ENCODE assay signal across 18 cellular contexts in genomic region chr2:214014551-214015230, GRCh38.
DNase-seq lines count a peak whose midpoint lies in the region; ATAC-seq, FAIRE-seq and TF ChIP-seq lines count a peak whose summit lies in the region.
"Had no signal": no experiment of that assay in that cellular context is flagged by ENCODE, and none has a peak within 500 bp of the region (broad histone marks: within the 10 kb centered on the region; RNA-seq: fewer than 3 reads in every experiment).

No MANE protein-coding gene starts in this region.

- no peaks in the 10 kb centered on the region for H3K79me2 ChIP-seq in PC-3 (ENCODE audit: low read length)

- TF ChIP-seq CTCF in D721Med (IDR thresholded peaks at IDR 0.05; ENCODE audit: insufficient read depth, missing control alignments) (no peak), IMR-90 (conservative IDR thresholded peaks at IDR 0.05; ENCODE audit: low read depth, low read length) (no peak), PC-3 (conservative IDR thresholded peaks at IDR 0.05; ENCODE audit: low read depth, low read length) (no peak), foreskin keratinocyte (conservative IDR thresholded peaks at IDR 0.05) (no peak)

- POLR2A ChIA-PET in IMR-90 (lab: Charles Lee; ENCODE audit: unreplicated experiment) = no interaction called here
- POLR2A ChIA-PET in PC-3 (lab: Charles Lee; ENCODE audit: unreplicated experiment) = no interaction called here
- POLR2A ChIA-PET in naive thymus-derived CD4-positive, alpha-beta T cell (lab: Charles Lee) = no interaction called here

- TF ChIP-seq RAD21 in IMR-90 (IDR thresholded peaks at IDR 0.05; ENCODE audit: low read length) = no peak

- 95% methylated on average over 3 of the region's 7 CpGs; no CpG with 5 or more reads in 1 of the 2 experiments for WGBS in IMR-90 (ENCODE audit: extremely low coverage in 2 of 2, insufficient read length in 1 of 2), 2 experiments

- H3K36me3 ChIP-seq in IMR-90 (ENCODE audit: control insufficient read depth, insufficient read depth, low read length) (no peaks in the 10 kb centered on the region), PC-3 (ENCODE audit: low read depth, low read length) (no peaks in the 10 kb centered on the region)
- no peaks in the 10 kb centered on the region for H3K36me3 ChIP-seq in naive thymus-derived CD4-positive, alpha-beta T cell (ENCODE audit: control insufficient read depth in 2 of 3, insufficient read depth in 3 of 3, low read length in 3 of 3)
- H3K36me3 ChIP-seq: BLaER1 treated with 17β-estradiol and CSF1 and Interleukin-3, amounts not matched to agents 10 nM and 100 nM had no signal

- peaks cover 12% of the 10 kb centered on the region for H3F3A ChIP-seq in PC-3 (ENCODE audit: low read length, unreplicated experiment)

- no peak overlapping the region for H3K4me3 Mint-ChIP-seq in naive thymus-derived CD4-positive, alpha-beta T cell
- no peak overlapping the region for H3K4me3 Mint-ChIP-seq in activated CD4-positive, alpha-beta T cell treated with anti-CD3 and anti-CD28 coated beads, Interleukin-2, amount 10 ng/mL, durations not matched to agents 24 days and 14 days
- H3K4me3 Mint-ChIP-seq: CD4-positive, CD25-positive, alpha-beta regulatory T cell had no signal

- H2BK20ac ChIP-seq in IMR-90 (ENCODE audit: low read depth, low read length) = no peak overlapping the region

- ATAC-seq in IMR-90 (ENCODE audit: low read depth) (no peak), PC-3 (no peak), foreskin keratinocyte (peak; percentile 38), SK-N-SH treated with all-trans-retinoic acid at 6 μM for 48 hours (no peak)
- no peak for ATAC-seq in naive thymus-derived CD4-positive, alpha-beta T cell
- ATAC-seq: HCT116 had no signal

- H3K27ac Mint-ChIP-seq in naive thymus-derived CD4-positive, alpha-beta T cell = no peak overlapping the region
- no peak overlapping the region for H3K27ac Mint-ChIP-seq in activated CD4-positive, alpha-beta T cell treated with anti-CD3 and anti-CD28 coated beads, Interleukin-2, amount 10 ng/mL, durations not matched to agents 24 days and 14 days
- H3K27ac Mint-ChIP-seq: CD4-positive, CD25-positive, alpha-beta regulatory T cell had no signal

- H3K9ac ChIP-seq in IMR-90 (ENCODE audit: low read depth, low read length) = no peak overlapping the region
- H3K9ac ChIP-seq in PC-3 (ENCODE audit: low read length) = no peak overlapping the region
- H3K9ac ChIP-seq: BLaER1 treated with 17β-estradiol and CSF1 and Interleukin-3, amounts not matched to agents 10 nM and 100 nM had no signal

- dilution Hi-C loops in IMR-90 (cut with HindIII; ENCODE audit: low sequenced_read_pairs, unreplicated experiment) = no loop called here

- H3K9me3 Mint-ChIP-seq in naive thymus-derived CD4-positive, alpha-beta T cell = peaks cover 0 to 8% (median 0%) of the 10 kb centered on the region in 11 donors
- H3K9me3 Mint-ChIP-seq in activated CD4-positive, alpha-beta T cell treated with anti-CD3 and anti-CD28 coated beads, Interleukin-2, amount 10 ng/mL, durations not matched to agents 24 days and 14 days = no peaks in the 10 kb centered on the region

- no peak overlapping the region for H2AK9ac ChIP-seq in IMR-90 (replicated peaks; ENCODE audit: low read depth, low read length, poor library complexity)

- H3K27me3 ChIP-seq in IMR-90 (ENCODE audit: control insufficient read depth, insufficient read depth, low read length) = no peaks in the 10 kb centered on the region
- H3K27me3 ChIP-seq in PC-3 (ENCODE audit: low read length) = no peaks in the 10 kb centered on the region
- H3K27me3 ChIP-seq in foreskin keratinocyte = no peaks in the 10 kb centered on the region
- H3K27me3 ChIP-seq in naive thymus-derived CD4-positive, alpha-beta T cell (ENCODE audit: control insufficient read depth in 2 of 2, insufficient read depth in 2 of 2, low read length in 2 of 2) = no peaks in the 10 kb centered on the region
- H3K27me3 ChIP-seq: BLaER1 treated with 17β-estradiol and CSF1 and Interleukin-3, amounts not matched to agents 10 nM and 100 nM had no signal

- H3K4me1 ChIP-seq in IMR-90 (ENCODE audit: control insufficient read depth, insufficient read depth, low read length) (peaks cover 3% of the 10 kb centered on the region; the same call in 1 of the 2 replicates), PC-3 (ENCODE audit: insufficient read depth, low read length) (peaks cover 16% of the 10 kb centered on the region), foreskin keratinocyte (peaks cover 9% of the 10 kb centered on the region)
- H3K4me1 ChIP-seq in naive thymus-derived CD4-positive, alpha-beta T cell (ENCODE audit: control insufficient read depth in 2 of 2, insufficient read depth in 2 of 2, low read length in 2 of 2) = no peaks in the 10 kb centered on the region

- no peaks in the 10 kb centered on the region for H3K9me1 ChIP-seq in IMR-90 (ENCODE audit: insufficient read depth, low read length)

- H4K20me1 ChIP-seq in IMR-90 (ENCODE audit: insufficient read depth, low read length) (no peaks in the 10 kb centered on the region), PC-3 (ENCODE audit: low read length) (no peaks in the 10 kb centered on the region)
- H4K20me1 ChIP-seq: BLaER1 treated with 17β-estradiol and CSF1 and Interleukin-3, amounts not matched to agents 10 nM and 100 nM had no signal

- no peak overlapping the region for H3K14ac ChIP-seq in IMR-90 (replicated peaks; ENCODE audit: low read depth, low read length)

- CTCF ChIA-PET in IMR-90 (lab: Yijun Ruan, JAX) = no interaction called here
- CTCF ChIA-PET in PC-3 (lab: Charles Lee) = no interaction called here
- CTCF ChIA-PET in naive thymus-derived CD4-positive, alpha-beta T cell (lab: Charles Lee) = no interaction called here

- H3K27me3 Mint-ChIP-seq in naive thymus-derived CD4-positive, alpha-beta T cell = peaks cover 0 to 5% (median 0%) of the 10 kb centered on the region in 5 donors
- no peaks in the 10 kb centered on the region for H3K27me3 Mint-ChIP-seq in activated CD4-positive, alpha-beta T cell treated with anti-CD3 and anti-CD28 coated beads, Interleukin-2, amount 10 ng/mL, durations not matched to agents 24 days and 14 days
- H3K27me3 Mint-ChIP-seq: CD4-positive, CD25-positive, alpha-beta regulatory T cell had no signal

- intact Hi-C loops in IMR-90 (cut with micrococcal nuclease) = loop anchor here (5.0 kb wide), 1 partner anchor 202 kb away; no protein-coding TSS in a partner anchor
- intact Hi-C loops in PC-3 (cut with micrococcal nuclease) = no loop called here
- intact Hi-C loops in naive thymus-derived CD4-positive, alpha-beta T cell (cut with micrococcal nuclease) = no loop called here
- intact Hi-C loops in activated CD4-positive, alpha-beta T cell treated with anti-CD3 and anti-CD28 coated beads, Interleukin-2, amount 10 ng/mL, durations not matched to agents 24 days and 14 days (cut with micrococcal nuclease) = no loop called here

- H3K9me2 ChIP-seq in PC-3 (replicated peaks; ENCODE audit: low read length) = no peaks in the 10 kb centered on the region

- no peaks in the 10 kb centered on the region for H3K79me1 ChIP-seq in IMR-90 (ENCODE audit: low read depth in 1 of 2, low read length in 2 of 2)

- no peak overlapping the region for H3K4me3 ChIP-seq in IMR-90 (ENCODE audit: insufficient read depth, low read depth, low read length)
- no peak overlapping the region for H3K4me3 ChIP-seq in PC-3 (ENCODE audit: low read length)
- no peak overlapping the region for H3K4me3 ChIP-seq in naive thymus-derived CD4-positive, alpha-beta T cell (ENCODE audit: low read length)
- H3K4me3 ChIP-seq: BLaER1 treated with 17β-estradiol and CSF1 and Interleukin-3, amounts not matched to agents 10 nM and 100 nM had no signal

- no peak overlapping the region for H3K18ac ChIP-seq in IMR-90 (ENCODE audit: low read depth, low read length)

- no peak overlapping the region for H2AFZ ChIP-seq in IMR-90 (replicated peaks; ENCODE audit: low read length, poor library complexity)
- H2AFZ ChIP-seq in PC-3 (ENCODE audit: low read length) = no peak overlapping the region

- H4K8ac ChIP-seq in IMR-90 (ENCODE audit: low read depth in 2 of 2, low read length in 2 of 2) = no peak overlapping the region

- H3K4me1 Mint-ChIP-seq in naive thymus-derived CD4-positive, alpha-beta T cell = no peaks in the 10 kb centered on the region
- no peaks in the 10 kb centered on the region for H3K4me1 Mint-ChIP-seq in activated CD4-positive, alpha-beta T cell treated with anti-CD3 and anti-CD28 coated beads, Interleukin-2, amount 10 ng/mL, durations not matched to agents 24 days and 14 days
- H3K4me1 Mint-ChIP-seq: CD4-positive, CD25-positive, alpha-beta regulatory T cell had no signal

- no peak for TF ChIP-seq POLR2A in IMR-90 (IDR thresholded peaks at IDR 0.05; ENCODE audit: low read depth, low read length)

- FAIRE-seq in D721Med (lab: Jason Lieb, UNC) = peak; percentile 70
- FAIRE-seq: GM12892, HTR-8/SVneo had no signal

- H3K23ac ChIP-seq in IMR-90 (ENCODE audit: low read depth, low read length) = no peak overlapping the region; the same call in 1 of the 2 replicates

- H2BK120ac ChIP-seq in IMR-90 (ENCODE audit: low read depth, low read length) = no peak overlapping the region

- no peak overlapping the region for H3K27ac ChIP-seq in IMR-90 (ENCODE audit: insufficient read depth, low read length)
- H3K27ac ChIP-seq in PC-3 (ENCODE audit: low read length) = no peak overlapping the region
- no peak overlapping the region for H3K27ac ChIP-seq in foreskin keratinocyte
- no peak overlapping the region for H3K27ac ChIP-seq in naive thymus-derived CD4-positive, alpha-beta T cell (ENCODE audit: low read depth, low read length)
- H3K27ac ChIP-seq: BLaER1 treated with 17β-estradiol and CSF1 and Interleukin-3, amounts not matched to agents 10 nM and 100 nM had no signal

- no peak overlapping the region for H2BK15ac ChIP-seq in IMR-90 (ENCODE audit: low read depth, low read length)

- H3K4me2 ChIP-seq in IMR-90 (ENCODE audit: low read depth, low read length) (no peak overlapping the region), PC-3 (ENCODE audit: low read length) (no peak overlapping the region)
- H3K4me2 ChIP-seq: BLaER1 treated with 17β-estradiol and CSF1 and Interleukin-3, amounts not matched to agents 10 nM and 100 nM had no signal

- DNase-seq in D721Med (ENCODE audit: insufficient read length, low spot score) (no peak), IMR-90 (peak; percentile 5), PC-3 (peak; percentile 5), foreskin keratinocyte (peak in 1 of 2 donors; percentile 39), SKM-1 treated with dmso at 0.1 percent for 144 hours (lab: John Stamatoyannopoulos, UW; ENCODE audit: unreplicated experiment) (no peak)
- DNase-seq in naive thymus-derived CD4-positive, alpha-beta T cell = no peak
- no peak for DNase-seq in activated CD4-positive, alpha-beta T cell treated with anti-CD3 and anti-CD28 coated beads, Interleukin-2, amount 10 ng/mL, durations not matched to agents 24 days and 14 days
- DNase-seq: ACHN; Calu3; CD4-positive, CD25-positive, alpha-beta regulatory T cell; DMS153; DMS79 treated with DMSO at 0.1 percent for 48 hours; GDM1 had no signal

- H3K56ac ChIP-seq in IMR-90 (ENCODE audit: extremely low read depth, insufficient read depth, low read length) = no peak overlapping the region

- no peak overlapping the region for H2BK5ac ChIP-seq in IMR-90 (ENCODE audit: low read depth, low read length, poor library complexity, severe bottlenecking)

- no peak overlapping the region for H4K5ac ChIP-seq in IMR-90 (ENCODE audit: low read depth, low read length)

- peak overlapping the region; percentile 28; the same call in 1 of the 2 replicates for H3K4ac ChIP-seq in IMR-90 (ENCODE audit: low read depth, low read length)

- BruUV-seq in IMR-90 (replicated peaks; lab: Mats Ljungman, UMichigan) (no TSS peak), PC-3 (replicated peaks; lab: Mats Ljungman, UMichigan) (no TSS peak)

- no peaks in the 10 kb centered on the region for H3K36me3 Mint-ChIP-seq in naive thymus-derived CD4-positive, alpha-beta T cell
- no peaks in the 10 kb centered on the region for H3K36me3 Mint-ChIP-seq in activated CD4-positive, alpha-beta T cell treated with anti-CD3 and anti-CD28 coated beads, Interleukin-2, amount 10 ng/mL, durations not matched to agents 24 days and 14 days (ENCODE audit: low read depth)
- H3K36me3 Mint-ChIP-seq: CD4-positive, CD25-positive, alpha-beta regulatory T cell had no signal

- H3K9me3 ChIP-seq in IMR-90 (ENCODE audit: control insufficient read depth, insufficient read depth, low read length) (no peaks in the 10 kb centered on the region), PC-3 (ENCODE audit: low read length) (no peaks in the 10 kb centered on the region)
- H3K9me3 ChIP-seq in naive thymus-derived CD4-positive, alpha-beta T cell (ENCODE audit: control insufficient read depth in 2 of 3, low read length in 3 of 3) = no peaks in the 10 kb centered on the region
- H3K9me3 ChIP-seq: BLaER1 treated with 17β-estradiol and CSF1 and Interleukin-3, amounts not matched to agents 10 nM and 100 nM had no signal

- H4K91ac ChIP-seq in IMR-90 (ENCODE audit: insufficient read depth, low read depth, low read length) = no peak overlapping the region

- in situ Hi-C loops in IMR-90 (cut with MboI; ENCODE audit: low sequenced_read_pairs) = no loop called here

- H2AK5ac ChIP-seq in IMR-90 (ENCODE audit: low read depth, low read length) = no peak overlapping the region

Comparison
In these comparisons a context has a peak if more than half of its experiments do, and no peak if none do; other contexts are left out.
1. DNase-seq: peak in IMR-90 (single experiment) and PC-3 (single experiment); none in D721Med (single experiment), SKM-1 treated with dmso at 0.1 percent for 144 hours (single experiment), naive thymus-derived CD4-positive, alpha-beta T cell (0 of 9) and activated CD4-positive, alpha-beta T cell treated with anti-CD3 and anti-CD28 coated beads, Interleukin-2, amount 10 ng/mL, durations not matched to agents 24 days and 14 days (single experiment).